ENCODE assay signal across 1 cellular context in the genomic region with DNA sequence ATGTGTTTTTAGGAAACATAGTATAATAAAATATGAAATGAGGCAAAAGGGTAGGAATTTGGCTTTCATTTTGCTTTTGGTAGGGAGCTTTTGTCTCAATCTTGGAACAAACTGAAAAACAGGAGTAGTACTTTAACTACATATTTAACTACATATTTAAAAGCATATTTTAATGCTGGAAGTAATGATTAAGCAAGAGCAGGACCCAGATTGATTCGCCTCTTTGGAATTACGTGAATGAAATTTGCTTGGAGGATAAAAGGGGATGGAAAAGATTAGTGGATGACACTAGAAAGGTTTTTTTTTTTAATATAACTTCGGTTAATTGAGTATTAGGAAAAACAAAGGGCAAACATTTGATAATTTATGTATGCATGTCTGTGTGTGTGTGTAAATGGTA.
TF ChIP-seq lines count a peak whose summit lies in the region.

No MANE protein-coding gene starts in this region.

TF ChIP-seq in IMR-90, 13 proteins besides CTCF, POLR2A, EP300 and RAD21:
- TF ChIP-seq SMC3 (IDR thresholded peaks at IDR 0.05; ENCODE audit: low read depth, low read length) (no peak), CEBPB (IDR thresholded peaks at IDR 0.05; ENCODE audit: low read depth, low read length) (peak; percentile 89)
